In genomic region chr11:116499396-116500001, GRCh38 we compare ENCODE assay signal across 10 cellular contexts.
DNase-seq lines count a peak whose midpoint lies in the region; ATAC-seq and TF ChIP-seq lines count a peak whose summit lies in the region.
"Had no signal": no experiment of that assay in that cellular context is flagged by ENCODE, and none has a peak within 500 bp of the region (broad histone marks: within the 10 kb centered on the region; RNA-seq: fewer than 3 reads in every experiment).

No MANE protein-coding gene starts in this region.

- no peak overlapping the region for H3K27ac Mint-ChIP-seq in endodermal cell
- H3K27ac Mint-ChIP-seq: activated naive CD8-positive, alpha-beta T cell; CD4-positive, CD25-positive, alpha-beta regulatory T cell had no signal

- TF ChIP-seq POLR2A in thyroid gland (IDR thresholded peaks at IDR 0.05): no peak

- H3K27me3 ChIP-seq in SU-DHL-6 (ENCODE audit: low read length): no peaks in the 10 kb centered on the region
- no peaks in the 10 kb centered on the region for H3K27me3 ChIP-seq in endodermal cell (ENCODE audit: control insufficient read depth, insufficient read depth, low read length, poor library complexity, severe bottlenecking)
- no peaks in the 10 kb centered on the region for H3K27me3 ChIP-seq in mesendoderm (ENCODE audit: insufficient read depth, low read length, poor library complexity)
- no peaks in the 10 kb centered on the region for H3K27me3 ChIP-seq in thyroid gland

- H3K9me3 Mint-ChIP-seq in endodermal cell: no peaks in the 10 kb centered on the region
- H3K9me3 Mint-ChIP-seq: CD4-positive, CD25-positive, alpha-beta regulatory T cell had no signal

- H3K36me3 ChIP-seq in SU-DHL-6 (ENCODE audit: low read length) (no peaks in the 10 kb centered on the region), endodermal cell (ENCODE audit: control insufficient read depth, insufficient read depth, low read length) (no peaks in the 10 kb centered on the region), mesendoderm (ENCODE audit: control insufficient read depth, insufficient read depth, low read length) (no peaks in the 10 kb centered on the region), thyroid gland (no peaks in the 10 kb centered on the region)

- H3K27ac ChIP-seq in SU-DHL-6 (ENCODE audit: low read depth, low read length) (no peak overlapping the region), endodermal cell (ENCODE audit: low read depth, low read length) (no peak overlapping the region), mesendoderm (ENCODE audit: low read depth, low read length) (no peak overlapping the region), thyroid gland (no peak overlapping the region)

- H3K18ac ChIP-seq in mesendoderm (ENCODE audit: low read length): peak overlapping the region; percentile 20

- H3K9me2 ChIP-seq in SU-DHL-6 (replicated peaks; ENCODE audit: insufficient read depth, low read length): no peaks in the 10 kb centered on the region

- H3K4me1 Mint-ChIP-seq in endodermal cell: peaks cover 12% of the 10 kb centered on the region
- H3K4me1 Mint-ChIP-seq: CD4-positive, CD25-positive, alpha-beta regulatory T cell had no signal

- peak; percentile 54 for DNase-seq in NCI-H345 (lab: John Stamatoyannopoulos, UW)
- DNase-seq in NCI-H345 treated with DMSO at 0.1 percent for 48 hours (lab: John Stamatoyannopoulos, UW; ENCODE audit: unreplicated experiment): no peak
- DNase-seq in MV-4-11 (lab: John Stamatoyannopoulos, UW): peak; percentile 59
- peak; percentile 98 for DNase-seq in endodermal cell
- DNase-seq in mesendoderm: peak; percentile 94
- peak; percentile 58 to 75 for DNase-seq in thyroid gland

- H3K56ac ChIP-seq in mesendoderm (ENCODE audit: low read length): no peak overlapping the region

- H2BK5ac ChIP-seq in mesendoderm (ENCODE audit: low read length): no peak overlapping the region

- peaks cover 30% of the 10 kb centered on the region for H3K27me3 Mint-ChIP-seq in endodermal cell (ENCODE audit: insufficient read depth)

- H3F3A ChIP-seq in SU-DHL-6 (ENCODE audit: insufficient read depth): no peaks in the 10 kb centered on the region

- H3K4me3 ChIP-seq in SU-DHL-6 (ENCODE audit: insufficient read depth, low read length, poor library complexity, severe bottlenecking): no peak overlapping the region
- no peak overlapping the region for H3K4me3 ChIP-seq in endodermal cell (ENCODE audit: low read length)
- no peak overlapping the region for H3K4me3 ChIP-seq in mesendoderm (ENCODE audit: low read length)
- H3K4me3 ChIP-seq in thyroid gland (replicated peaks in 1 of 3): no peak overlapping the region

- H3K9ac ChIP-seq in SU-DHL-6 (ENCODE audit: low read length) (no peak overlapping the region), endodermal cell (ENCODE audit: extremely low read depth, low read length, poor library complexity, severe bottlenecking) (no peak overlapping the region), mesendoderm (ENCODE audit: low read length) (no peak overlapping the region)

- H2AFZ ChIP-seq in SU-DHL-6 (ENCODE audit: low read depth, low read length, severe bottlenecking): no peak overlapping the region

- H3K23ac ChIP-seq in mesendoderm (ENCODE audit: low read length): no peak overlapping the region

- H3K79me2 ChIP-seq in SU-DHL-6 (ENCODE audit: insufficient read depth, low read length) (no peaks in the 10 kb centered on the region), mesendoderm (ENCODE audit: control insufficient read depth, insufficient read depth, low read length) (no peaks in the 10 kb centered on the region)

- H3K4me1 ChIP-seq in endodermal cell (ENCODE audit: control insufficient read depth, insufficient read depth, low read length) (no peaks in the 10 kb centered on the region), mesendoderm (ENCODE audit: control insufficient read depth, low read depth, low read length) (no peaks in the 10 kb centered on the region), thyroid gland (no peaks in the 10 kb centered on the region)

- no peaks in the 10 kb centered on the region for H4K20me1 ChIP-seq in SU-DHL-6 (ENCODE audit: low read depth, low read length)

- 23 to 29% methylated on average over 12 to 17 of the region's 17 CpGs for WGBS in endodermal cell (ENCODE audit: insufficient coverage in 1 of 2, insufficient read length in 1 of 2), 2 experiments
- no CpG with 5 or more reads among the region's 17 CpGs for WGBS in mesendoderm (ENCODE audit: extremely low coverage, insufficient coverage, low lambda C conversion rate)
- 18 to 22% methylated on average over 17 of the region's 17 CpGs for WGBS in thyroid gland, 2 donors

- TF ChIP-seq CTCF in SU-DHL-6 (IDR thresholded peaks at IDR 0.05; ENCODE audit: insufficient read depth, low read length, poor library complexity, severe bottlenecking): peak; percentile 69
- peak; percentile 94 for TF ChIP-seq CTCF in endodermal cell (conservative IDR thresholded peaks at IDR 0.05)
- TF ChIP-seq CTCF in thyroid gland (IDR thresholded peaks at IDR 0.05): peak in 3 of 6 experiments; percentile 28 to 52 (median 44)

- ATAC-seq in GM21576 (IDR thresholded peaks at IDR 0.05; ENCODE audit: unreplicated experiment): no peak

- no peak overlapping the region for H4K5ac ChIP-seq in mesendoderm (ENCODE audit: low read length)

- H2BK15ac ChIP-seq in mesendoderm (replicated peaks; ENCODE audit: low read depth): no peak overlapping the region

- no peak overlapping the region for H4K8ac ChIP-seq in mesendoderm (ENCODE audit: low read depth, low read length)

- no peak overlapping the region for H3K4ac ChIP-seq in mesendoderm (ENCODE audit: low read depth, low read length)

- no peaks in the 10 kb centered on the region for H3K36me3 Mint-ChIP-seq in endodermal cell (ENCODE audit: low read depth)
- H3K36me3 Mint-ChIP-seq: activated naive CD8-positive, alpha-beta T cell had no signal

- H3K9me3 ChIP-seq in SU-DHL-6 (ENCODE audit: insufficient read depth, low read length) (no peaks in the 10 kb centered on the region), endodermal cell (ENCODE audit: control insufficient read depth, low read length) (no peaks in the 10 kb centered on the region), thyroid gland (no peaks in the 10 kb centered on the region)

- no peaks in the 10 kb centered on the region for H3K79me1 ChIP-seq in mesendoderm (ENCODE audit: low read length)

- no peak overlapping the region for H3K4me3 Mint-ChIP-seq in endodermal cell
- H3K4me3 Mint-ChIP-seq: activated naive CD8-positive, alpha-beta T cell; CD4-positive, CD25-positive, alpha-beta regulatory T cell had no signal

- intact Hi-C loops in thyroid gland (cut with DNase I): no loop called here

- no peak overlapping the region for H2BK120ac ChIP-seq in mesendoderm (ENCODE audit: low read depth, low read length)

- H2AK5ac ChIP-seq in mesendoderm (ENCODE audit: low read length): no peak overlapping the region

- H3K4me2 ChIP-seq in SU-DHL-6 (ENCODE audit: low read depth, low read length, poor library complexity, severe bottlenecking): no peak overlapping the region
- no peak overlapping the region for H3K4me2 ChIP-seq in mesendoderm (ENCODE audit: low read length)
